Comparison of ENCODE assay signal across 25 cellular contexts in the genomic region with DNA sequence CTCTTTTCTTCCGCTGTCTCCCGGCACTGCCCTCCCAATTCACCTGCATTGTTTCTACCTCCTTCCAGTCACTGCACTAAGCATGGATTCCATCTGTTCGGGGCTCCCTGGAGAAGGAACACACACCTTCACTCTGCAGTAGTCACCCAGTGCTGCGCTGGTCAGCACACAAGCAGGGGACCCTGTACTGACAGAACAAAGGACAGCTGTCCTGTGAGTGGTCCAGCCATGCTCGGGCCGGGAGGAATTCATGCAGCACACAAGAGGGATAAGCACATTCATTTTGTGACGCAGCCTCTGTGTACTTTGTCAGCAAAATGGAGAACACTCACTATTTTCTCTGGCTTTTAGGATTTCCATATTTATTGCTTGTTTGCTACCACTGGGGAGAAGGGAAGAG.
"Had no signal": no experiment of that assay in that cellular context is flagged by ENCODE, and none has a peak within 500 bp of the region (broad histone marks: within the 10 kb centered on the region; RNA-seq: fewer than 3 reads in every experiment).

No MANE protein-coding gene starts in this region.

- FAIRE-seq: TTC549 had no signal

- H3K27ac Mint-ChIP-seq: activated B cell treated with CpG ODN at 0.5 μM for 24 hours; activated CD4-positive, alpha-beta T cell treated with anti-CD3 and anti-CD28 coated beads, Interleukin-2, amount 10 ng/mL, durations not matched to agents 24 days and 14 days; activated CD8-positive, alpha-beta memory T cell treated with anti-CD3 and anti-CD28 coated beads, Interleukin-2, amount 10 ng/mL, durations not matched to agents 7 days and 5 days; activated naive CD4-positive, alpha-beta T cell treated with anti-CD3 and anti-CD28 coated beads, Interleukin-2, amount 10 ng/mL, durations not matched to agents 7 days and 5 days; activated naive CD8-positive, alpha-beta T cell treated with anti-CD3 and anti-CD28 coated beads for 36 hours; activated T-cell treated with anti-CD3 and anti-CD28 coated beads, Interleukin-2, amount 50 U/mL, for 24 hours; T-cell had no signal

- H3K36me3 Mint-ChIP-seq: activated CD8-positive, alpha-beta memory T cell treated with anti-CD3 and anti-CD28 coated beads, Interleukin-2, amount 10 ng/mL, durations not matched to agents 7 days and 5 days; activated naive CD4-positive, alpha-beta T cell treated with anti-CD3 and anti-CD28 coated beads, Interleukin-2, amount 10 ng/mL, durations not matched to agents 7 days and 5 days; activated naive CD8-positive, alpha-beta T cell treated with anti-CD3 and anti-CD28 coated beads for 36 hours; T-cell had no signal

- H3K4me3 ChIP-seq: SK-N-MC had no signal

- H3K27me3 Mint-ChIP-seq: activated B cell treated with CpG ODN at 0.5 μM for 24 hours; activated CD4-positive, alpha-beta T cell treated with anti-CD3 and anti-CD28 coated beads, Interleukin-2, amount 10 ng/mL, durations not matched to agents 24 days and 14 days; activated CD8-positive, alpha-beta memory T cell treated with anti-CD3 and anti-CD28 coated beads, Interleukin-2, amount 10 ng/mL, durations not matched to agents 7 days and 5 days; activated naive CD4-positive, alpha-beta T cell treated with anti-CD3 and anti-CD28 coated beads, Interleukin-2, amount 10 ng/mL, durations not matched to agents 7 days and 5 days; activated naive CD8-positive, alpha-beta T cell treated with anti-CD3 and anti-CD28 coated beads for 36 hours; activated T-cell treated with anti-CD3 and anti-CD28 coated beads, Interleukin-2, amount 50 U/mL, for 24 hours had no signal

- H3K4me1 Mint-ChIP-seq: activated B cell treated with CpG ODN at 0.5 μM for 24 hours; activated CD4-positive, alpha-beta T cell treated with anti-CD3 and anti-CD28 coated beads, Interleukin-2, amount 10 ng/mL, durations not matched to agents 24 days and 14 days; activated CD8-positive, alpha-beta memory T cell treated with anti-CD3 and anti-CD28 coated beads, Interleukin-2, amount 10 ng/mL, durations not matched to agents 7 days and 5 days; activated naive CD4-positive, alpha-beta T cell treated with anti-CD3 and anti-CD28 coated beads, Interleukin-2, amount 10 ng/mL, durations not matched to agents 7 days and 5 days; activated naive CD8-positive, alpha-beta T cell treated with anti-CD3 and anti-CD28 coated beads for 36 hours; T-cell had no signal

- DNase-seq: activated B cell treated with CpG ODN at 0.5 μM for 24 hours; activated CD4-positive, alpha-beta T cell treated with anti-CD3 and anti-CD28 coated beads for 1 hour; activated CD4-positive, alpha-beta T cell treated with anti-CD3 and anti-CD28 coated beads, Interleukin-2, amount 10 ng/mL, durations not matched to agents 24 days and 14 days; activated CD4-positive, alpha-beta T cell treated with anti-CD3 and anti-CD28 coated beads, Interleukin-2, amount 50 U/mL, for 48 hours; activated CD8-positive, alpha-beta memory T cell treated with anti-CD3 and anti-CD28 coated beads, Interleukin-2, amount 10 ng/mL, durations not matched to agents 7 days and 5 days; activated gamma-delta T cell; activated naive CD4-positive, alpha-beta T cell treated with anti-CD3 and anti-CD28 coated beads, Interleukin-2, amount 10 ng/mL, durations not matched to agents 7 days and 5 days; activated naive CD8-positive, alpha-beta T cell treated with anti-CD3 and anti-CD28 coated beads for 36 hours; activated T-cell treated with anti-CD3 and anti-CD28 coated beads, Interleukin-2, amount 50 U/mL, for 24 hours; KG1; NCI-H1092; NCI-H1417; NCI-H2171; NCI-H2227 treated with DMSO at 0.1 percent for 48 hours; NCI-H446 treated with DMSO at 0.1 percent for 48 hours; NCI-H774; NK-92 treated with Interleukin-12 subunit alpha and Interleukin-12 subunit beta, amount 100 ng/mL, for 24 hours; OCI-M1; T-cell; T-helper 2 cell; T1000 had no signal

- H3K27ac ChIP-seq: SK-N-MC had no signal

- H3K4me3 Mint-ChIP-seq: activated B cell treated with CpG ODN at 0.5 μM for 24 hours; activated CD4-positive, alpha-beta T cell treated with anti-CD3 and anti-CD28 coated beads, Interleukin-2, amount 10 ng/mL, durations not matched to agents 24 days and 14 days; activated CD8-positive, alpha-beta memory T cell treated with anti-CD3 and anti-CD28 coated beads, Interleukin-2, amount 10 ng/mL, durations not matched to agents 7 days and 5 days; activated naive CD4-positive, alpha-beta T cell treated with anti-CD3 and anti-CD28 coated beads, Interleukin-2, amount 10 ng/mL, durations not matched to agents 7 days and 5 days; activated naive CD8-positive, alpha-beta T cell treated with anti-CD3 and anti-CD28 coated beads for 36 hours; activated T-cell treated with anti-CD3 and anti-CD28 coated beads, Interleukin-2, amount 50 U/mL, for 24 hours; T-cell had no signal

- H3K9me3 Mint-ChIP-seq: activated CD4-positive, alpha-beta T cell treated with anti-CD3 and anti-CD28 coated beads, Interleukin-2, amount 10 ng/mL, durations not matched to agents 24 days and 14 days; activated naive CD4-positive, alpha-beta T cell treated with anti-CD3 and anti-CD28 coated beads, Interleukin-2, amount 10 ng/mL, durations not matched to agents 7 days and 5 days; activated naive CD8-positive, alpha-beta T cell treated with anti-CD3 and anti-CD28 coated beads for 36 hours had no signal

- ATAC-seq: activated CD8-positive, alpha-beta memory T cell treated with anti-CD3 and anti-CD28 coated beads, Interleukin-2, amount 10 ng/mL, durations not matched to agents 7 days and 5 days; Panc1; Right ventricle myocardium inferior; T-cell had no signal
